In genomic region chr13:43304945-43305344, GRCh38 we compare ENCODE assay signal across 3 cellular contexts.
TF ChIP-seq lines count a peak whose summit lies in the region.

No MANE protein-coding gene starts in this region.

TF ChIP-seq in SK-N-SH, 30 proteins besides CTCF, POLR2A, EP300 and RAD21 (continued from another document):
- TF ChIP-seq MXI1 (IDR thresholded peaks at IDR 0.05; ENCODE audit: low read depth, low read length): no peak
- TF ChIP-seq TAF1 (IDR thresholded peaks at IDR 0.05; ENCODE audit: borderline replicate concordance, low read depth, low read length): no peak
- no peak for TF ChIP-seq IRF3 (IDR thresholded peaks at IDR 0.05; ENCODE audit: low read depth, low read length)
- no peak for TF ChIP-seq USF2 (IDR thresholded peaks at IDR 0.05; ENCODE audit: borderline replicate concordance, low read depth, low read length)
- no peak for TF ChIP-seq FOXM1 (IDR thresholded peaks at IDR 0.05; ENCODE audit: low read depth)
- no peak for TF ChIP-seq FOXJ3 (CRISPR knock-in tag; IDR thresholded peaks at IDR 0.05)
- TF ChIP-seq FOSL2 (IDR thresholded peaks at IDR 0.05; ENCODE audit: borderline replicate concordance, low read depth): no peak
- TF ChIP-seq GATA2 (CRISPR knock-in tag; IDR thresholded peaks at IDR 0.05): no peak
- no peak for TF ChIP-seq REST (IDR thresholded peaks at IDR 0.05; ENCODE audit: low read depth, low read length)
- TF ChIP-seq CHD2 (IDR thresholded peaks at IDR 0.05; ENCODE audit: low read length, partially characterized antibody): no peak
- no peak for TF ChIP-seq NRF1 (IDR thresholded peaks at IDR 0.05; ENCODE audit: low read depth, low read length)

TF ChIP-seq in SK-N-SH treated with all-trans-retinoic acid at 6 μM for 48 hours, 23 proteins besides CTCF, POLR2A, EP300 and RAD21 (continued from another document):
- TF ChIP-seq POU6F1 (CRISPR knock-in tag; IDR thresholded peaks at IDR 0.05; ENCODE audit: borderline replicate concordance, low read depth): no peak
- no peak for TF ChIP-seq TOX (CRISPR knock-in tag; IDR thresholded peaks at IDR 0.05; ENCODE audit: borderline replicate concordance)
- no peak for TF ChIP-seq BACH2 (CRISPR knock-in tag; IDR thresholded peaks at IDR 0.05; ENCODE audit: borderline replicate concordance)
- TF ChIP-seq TSHZ2 (CRISPR knock-in tag; IDR thresholded peaks at IDR 0.05): no peak
- TF ChIP-seq ZNF565 (CRISPR knock-in tag; conservative IDR thresholded peaks at IDR 0.05; ENCODE audit: low read depth): no peak
- TF ChIP-seq TCF4 (CRISPR knock-in tag; IDR thresholded peaks at IDR 0.05; ENCODE audit: borderline replicate concordance): no peak
- TF ChIP-seq ARNTL (CRISPR knock-in tag; IDR thresholded peaks at IDR 0.05; ENCODE audit: borderline replicate concordance, low read depth): no peak
- TF ChIP-seq GLIS3 (CRISPR knock-in tag; IDR thresholded peaks at IDR 0.05): no peak
- TF ChIP-seq ZNF8 (CRISPR knock-in tag; IDR thresholded peaks at IDR 0.05): no peak
- TF ChIP-seq CSRNP3 (CRISPR knock-in tag; IDR thresholded peaks at IDR 0.05): no peak
- TF ChIP-seq CREB5 (CRISPR knock-in tag; IDR thresholded peaks at IDR 0.05; ENCODE audit: low read depth): no peak
TF ChIP-seq in SK-N-SH treated with all-trans-retinoic acid at 6 μM for 48 hours: peak in this region for 0.

TF ChIP-seq in HepG2, 621 proteins besides CTCF, POLR2A, EP300 and RAD21 (continued from another document):
- TF ChIP-seq ZNF574 (CRISPR knock-in tag; IDR thresholded peaks at IDR 0.05) (no peak), GPN1 (CRISPR knock-in tag; IDR thresholded peaks at IDR 0.05; ENCODE audit: borderline replicate concordance) (no peak), FOSL1 (CRISPR knock-in tag; IDR thresholded peaks at IDR 0.05; ENCODE audit: borderline replicate concordance) (no peak), FOXA3 (CRISPR knock-in tag; IDR thresholded peaks at IDR 0.05) (no peak)
TF ChIP-seq in HepG2: peak in this region for 0.
